12 cellular contexts compared by ENCODE assay signal in genomic region chr15:66389859-66390382, GRCh38. TPM values are rescaled to one million over a fixed set of nuclear protein-coding genes. Genes with fewer than 3 reads are reported as not detected.
A peak's percentile ranks its signal among the peaks of the same experiment; 100 is the strongest.
DNase-seq lines count a peak whose midpoint lies in the region; FAIRE-seq and TF ChIP-seq lines count a peak whose summit lies in the region.
"Had no signal": no experiment of that assay in that cellular context is flagged by ENCODE, and none has a peak within 500 bp of the region (broad histone marks: within the 10 kb centered on the region; RNA-seq: fewer than 3 reads in every experiment).

No MANE protein-coding gene starts in this region.

- H4K20me1 ChIP-seq in astrocyte (ENCODE audit: insufficient read depth, low read length) = peaks cover 67% of the 10 kb centered on the region
- no peaks in the 10 kb centered on the region for H4K20me1 ChIP-seq in H9 (ENCODE audit: control insufficient read depth, insufficient read depth, insufficient read length)

- no peaks in the 10 kb centered on the region for H3K36me3 ChIP-seq in astrocyte (ENCODE audit: insufficient read depth, low read length)

- no peak for TF ChIP-seq POLR2A in NB4 (IDR thresholded peaks at IDR 0.05; ENCODE audit: extremely low read depth, insufficient read length)

- DNase-seq in activated CD4-positive, alpha-beta T cell treated with anti-CD3 and anti-CD28 coated beads, Interleukin-2, amount 10 ng/mL, durations not matched to agents 24 days and 14 days = no peak
- DNase-seq in activated CD4-positive, alpha-beta T cell treated with anti-CD3 and anti-CD28 coated beads for 4 hours = no peak
- DNase-seq in NB4 (ENCODE audit: low read depth) (peak; percentile 50), astrocyte (ENCODE audit: low read depth) (no peak), progenitor cell of endocrine pancreas (ENCODE audit: low spot score, unreplicated experiment) (no peak), H9 (no peak), GM19239 (ENCODE audit: insufficient read length, low spot score) (no peak), DMS153 (lab: John Stamatoyannopoulos, UW) (no peak)
- DNase-seq: kidney glomerular epithelial cell, NCI-H1694, right cardiac atrium, SHP77 had no signal

- H4K91ac ChIP-seq in H9 (ENCODE audit: insufficient read length, low read depth, low read length) = no peak overlapping the region

- H3K23ac ChIP-seq in H9 (ENCODE audit: insufficient read length, low read depth, low read length) = no peak overlapping the region

- H2BK20ac ChIP-seq in H9 (ENCODE audit: low read depth, low read length, poor library complexity, severe bottlenecking) = no peak overlapping the region

- H3K9ac ChIP-seq in astrocyte (ENCODE audit: low read length) (no peak overlapping the region), H9 (ENCODE audit: extremely low read depth, insufficient read length, low read length) (no peak overlapping the region)

- no peak overlapping the region for H3T11ph ChIP-seq in H9 (ENCODE audit: low read length)

- H3K4ac ChIP-seq in H9 (ENCODE audit: low read depth, low read length) = no peak overlapping the region

- peaks cover 34% of the 10 kb centered on the region for H3K36me3 Mint-ChIP-seq in activated CD4-positive, alpha-beta T cell treated with anti-CD3 and anti-CD28 coated beads, Interleukin-2, amount 10 ng/mL, durations not matched to agents 24 days and 14 days (ENCODE audit: low read depth)
- H3K36me3 Mint-ChIP-seq in astrocyte (ENCODE audit: low read depth, unreplicated experiment) = peaks cover 7% of the 10 kb centered on the region
- H3K36me3 Mint-ChIP-seq in progenitor cell of endocrine pancreas (ENCODE audit: insufficient read depth) = peaks cover 1% of the 10 kb centered on the region
- H3K36me3 Mint-ChIP-seq in H9 (ENCODE audit: insufficient read depth in 1 of 3, low read depth in 3 of 3) = peaks cover 9 to 12% (median 11%) of the 10 kb centered on the region in 3 experiments; a peak in 6 of 7 replicates

- no peak overlapping the region for H4K5ac ChIP-seq in H9 (ENCODE audit: insufficient read length, low read depth, low read length)

- no peak overlapping the region for H2BK5ac ChIP-seq in H9 (ENCODE audit: insufficient read length, low read length)

- H3K18ac ChIP-seq in H9 (ENCODE audit: insufficient read length, low read depth, low read length) = no peak overlapping the region

- H3K27ac ChIP-seq in astrocyte (ENCODE audit: low read depth, low read length) = no peak overlapping the region
- no peak overlapping the region for H3K27ac ChIP-seq in H9 (ENCODE audit: insufficient read length, low read depth, low read length)

- no peak overlapping the region for H3K14ac ChIP-seq in H9 (ENCODE audit: insufficient read depth, low read length)

- H3K27me3 ChIP-seq in astrocyte (ENCODE audit: insufficient read depth, low read length) = no peaks in the 10 kb centered on the region
- H3K27me3 ChIP-seq in H9 (ENCODE audit: insufficient read depth, low read length) = no peaks in the 10 kb centered on the region

- no peaks in the 10 kb centered on the region for H3K9me3 Mint-ChIP-seq in activated CD4-positive, alpha-beta T cell treated with anti-CD3 and anti-CD28 coated beads, Interleukin-2, amount 10 ng/mL, durations not matched to agents 24 days and 14 days
- H3K9me3 Mint-ChIP-seq in astrocyte (ENCODE audit: unreplicated experiment) (no peaks in the 10 kb centered on the region), progenitor cell of endocrine pancreas (ENCODE audit: low read depth) (no peaks in the 10 kb centered on the region), H9 (no peaks in the 10 kb centered on the region; a peak in 1 of 5 replicates)

- no peak overlapping the region for H2BK12ac ChIP-seq in H9 (ENCODE audit: insufficient read length, low read depth, low read length)

- no peak overlapping the region for H2AK5ac ChIP-seq in H9 (ENCODE audit: insufficient read length, low read length)

- no peaks in the 10 kb centered on the region for H3K27me3 Mint-ChIP-seq in activated CD4-positive, alpha-beta T cell treated with anti-CD3 and anti-CD28 coated beads, Interleukin-2, amount 10 ng/mL, durations not matched to agents 24 days and 14 days
- no peaks in the 10 kb centered on the region for H3K27me3 Mint-ChIP-seq in astrocyte (ENCODE audit: low read depth, unreplicated experiment)
- no peaks in the 10 kb centered on the region for H3K27me3 Mint-ChIP-seq in progenitor cell of endocrine pancreas
- H3K27me3 Mint-ChIP-seq in H9 (ENCODE audit: low read depth) = no peaks in the 10 kb centered on the region

- H3K4me3 Mint-ChIP-seq in activated CD4-positive, alpha-beta T cell treated with anti-CD3 and anti-CD28 coated beads, Interleukin-2, amount 10 ng/mL, durations not matched to agents 24 days and 14 days = peak overlapping the region; percentile 98
- H3K4me3 Mint-ChIP-seq in astrocyte (ENCODE audit: unreplicated experiment) (peak overlapping the region; percentile 45), progenitor cell of endocrine pancreas (ENCODE audit: low read depth) (peak overlapping the region; percentile 29), H9 (no peak overlapping the region)

- H2BK15ac ChIP-seq in H9 (ENCODE audit: low read depth, low read length) = no peak overlapping the region

- H2AFZ ChIP-seq in astrocyte (ENCODE audit: low read depth, low read length) (no peak overlapping the region), H9 (ENCODE audit: low read length) (no peak overlapping the region)

- H3K79me2 ChIP-seq in astrocyte (ENCODE audit: insufficient read depth, low read length) (peaks cover 73% of the 10 kb centered on the region), H9 (ENCODE audit: insufficient read depth, low read length) (peaks cover 47% of the 10 kb centered on the region)

- peaks cover 10% of the 10 kb centered on the region for H3K23me2 ChIP-seq in H9 (ENCODE audit: insufficient read length, low read depth, low read length, poor library complexity, severe bottlenecking)

- H3K4me3 ChIP-seq in NB4 (ENCODE audit: low read depth, low read length) (peak overlapping the region; percentile 3), astrocyte (ENCODE audit: insufficient read depth, low read depth, low read length) (no peak overlapping the region)

- H3K79me1 ChIP-seq in H9 (ENCODE audit: insufficient read depth, low read depth, low read length, poor library complexity, severe bottlenecking) = peaks cover 6% of the 10 kb centered on the region

- intact Hi-C loops in activated CD4-positive, alpha-beta T cell treated with anti-CD3 and anti-CD28 coated beads, Interleukin-2, amount 10 ng/mL, durations not matched to agents 24 days and 14 days (cut with micrococcal nuclease) = loop anchor here (1.0 kb wide), 3 partner anchors 11 to 34 kb away; partner anchors contain the start of gene TIPIN

- H3K4me1 ChIP-seq in astrocyte (ENCODE audit: insufficient read depth, low read length) (peaks cover 14% of the 10 kb centered on the region), H9 (ENCODE audit: insufficient read depth, low read length) (no peaks in the 10 kb centered on the region)

- H3K56ac ChIP-seq in H9 (ENCODE audit: insufficient read length, low read depth, low read length) = no peak overlapping the region

- H3K4me1 Mint-ChIP-seq in activated CD4-positive, alpha-beta T cell treated with anti-CD3 and anti-CD28 coated beads, Interleukin-2, amount 10 ng/mL, durations not matched to agents 24 days and 14 days = peaks cover 68% of the 10 kb centered on the region
- H3K4me1 Mint-ChIP-seq in astrocyte (ENCODE audit: low read depth, unreplicated experiment) (peaks cover 26% of the 10 kb centered on the region), progenitor cell of endocrine pancreas (ENCODE audit: low read depth) (peaks cover 10% of the 10 kb centered on the region), H9 (peaks cover 28 to 36% of the 10 kb centered on the region in 2 experiments)

- TF ChIP-seq CTCF in NB4 (IDR thresholded peaks at IDR 0.05; ENCODE audit: low read depth, low read length) (no peak), astrocyte (IDR thresholded peaks at IDR 0.05; ENCODE audit: insufficient read depth, low read depth, low read length) (no peak), progenitor cell of endocrine pancreas (IDR thresholded peaks at IDR 0.05; ENCODE audit: unreplicated experiment) (no peak), H9 (conservative IDR thresholded peaks at IDR 0.05) (no peak)

- no peak overlapping the region for H2BK120ac ChIP-seq in H9 (ENCODE audit: low read depth, low read length, poor library complexity, severe bottlenecking)

- H3K4me2 ChIP-seq in astrocyte (ENCODE audit: low read length) = peak overlapping the region; percentile 21
- H3K4me2 ChIP-seq in H9 (ENCODE audit: insufficient read depth, insufficient read length, low read length) = no peak overlapping the region

- H3K9me3 ChIP-seq in astrocyte (ENCODE audit: insufficient read depth, low read depth, low read length) (no peaks in the 10 kb centered on the region), H9 (ENCODE audit: control insufficient read depth, low read depth, low read length) (no peaks in the 10 kb centered on the region)

- no peak overlapping the region for H4K8ac ChIP-seq in H9 (replicated peaks; ENCODE audit: insufficient read length, low read depth, low read length)

- H3K27ac Mint-ChIP-seq in activated CD4-positive, alpha-beta T cell treated with anti-CD3 and anti-CD28 coated beads, Interleukin-2, amount 10 ng/mL, durations not matched to agents 24 days and 14 days = peak overlapping the region; percentile 86
- H3K27ac Mint-ChIP-seq in astrocyte (ENCODE audit: unreplicated experiment) = no peak overlapping the region
- no peak overlapping the region for H3K27ac Mint-ChIP-seq in progenitor cell of endocrine pancreas
- H3K27ac Mint-ChIP-seq in H9 = no peak overlapping the region

- no peak for FAIRE-seq in astrocyte (lab: Jason Lieb, UNC)
- FAIRE-seq in GM19239 (lab: Jason Lieb, UNC) = no peak

RNA-seq across cellular contexts. Expression of gene MAP2K1, which starts 3.2 kb away (rescaled TPM):
- 98.9 and 106 TPM in 2 replicates for total RNA-seq in activated CD4-positive, alpha-beta T cell treated with anti-CD3 and anti-CD28 coated beads, Interleukin-2, amount 10 ng/mL, durations not matched to agents 24 days and 14 days
- total RNA-seq in astrocyte (62.4 and 66.5 TPM in 2 replicates), progenitor cell of endocrine pancreas (28.6 TPM in 2 replicates), H9 (2021) (50.4 and 50.8 TPM in 2 replicates)

RNA-seq across cellular contexts. Expression of gene TIPIN, which starts 33.4 kb away (rescaled TPM):
- total RNA-seq in activated CD4-positive, alpha-beta T cell treated with anti-CD3 and anti-CD28 coated beads, Interleukin-2, amount 10 ng/mL, durations not matched to agents 24 days and 14 days = 56.2 and 60.0 TPM in 2 replicates
- total RNA-seq in astrocyte = 3.9 and 5.6 TPM in 2 replicates
- 10.1 and 11.0 TPM in 2 replicates for total RNA-seq in progenitor cell of endocrine pancreas
- 26.9 and 28.3 TPM in 2 replicates for total RNA-seq in H9 (2021)

Comparison
In these comparisons a context has a peak if more than half of its experiments do, and no peak if none do; other contexts are left out.
1. H3K4me3 Mint-ChIP-seq: peak in activated CD4-positive, alpha-beta T cell treated with anti-CD3 and anti-CD28 coated beads, Interleukin-2, amount 10 ng/mL, durations not matched to agents 24 days and 14 days (single experiment), astrocyte (single experiment) and progenitor cell of endocrine pancreas (single experiment); none in H9 (0 of 2).